Comparison of ENCODE assay signal across 8 cellular contexts in genomic region chr6:157022022-157022740, GRCh38.
A peak's percentile ranks its signal among the peaks of the same experiment; 100 is the strongest.
DNase-seq lines count a peak whose midpoint lies in the region; ATAC-seq, FAIRE-seq and TF ChIP-seq lines count a peak whose summit lies in the region.

No MANE protein-coding gene starts in this region.

- peaks cover 60% of the 10 kb centered on the region for H3K4me1 Mint-ChIP-seq in activated B cell treated with CpG ODN at 0.5 μM for 24 hours
- H3K4me1 Mint-ChIP-seq in immature natural killer cell: peaks cover 38 to 65% of the 10 kb centered on the region in 2 donors

- DNase-seq in A172 (ENCODE audit: low spot score) (peak; percentile 76), NCI-H2227 (lab: John Stamatoyannopoulos, UW; ENCODE audit: unreplicated experiment) (peak; percentile 89), activated B cell treated with CpG ODN at 0.5 μM for 24 hours (peak; percentile 66), bronchial epithelial cell (ENCODE audit: low read depth) (peak; percentile 85), immature natural killer cell (peak in 2 of 3 donors; percentile 83 to 85), smooth muscle cell (lab: John Stamatoyannopoulos, UW; ENCODE audit: unreplicated experiment) (peak; percentile 68)

- WGBS in smooth muscle cell (ENCODE audit: low lambda C conversion rate): 8% methylated on average over 29 of the region's 33 CpGs

- H3K9me3 Mint-ChIP-seq in activated B cell treated with CpG ODN at 0.5 μM for 24 hours (no peaks in the 10 kb centered on the region), immature natural killer cell (no peaks in the 10 kb centered on the region)

- H3K36me3 ChIP-seq in bronchial epithelial cell (ENCODE audit: control insufficient read depth, insufficient read depth, low read length) (no peaks in the 10 kb centered on the region), smooth muscle cell (ENCODE audit: low read depth) (no peaks in the 10 kb centered on the region)

- H3K4me3 ChIP-seq in bronchial epithelial cell (ENCODE audit: low read depth, low read length) (peak overlapping the region; percentile 84), smooth muscle cell (peak overlapping the region; percentile 94)

- peak; percentile 52 for ATAC-seq in GM18867 (IDR thresholded peaks at IDR 0.05; ENCODE audit: unreplicated experiment)
- peak; percentile 39 for ATAC-seq in HG03108 (IDR thresholded peaks at IDR 0.05; ENCODE audit: unreplicated experiment)
- ATAC-seq in activated B cell treated with CpG ODN at 0.5 μM for 24 hours (ENCODE audit: low read depth): peak; percentile 62

- H3K79me2 ChIP-seq in smooth muscle cell (ENCODE audit: low read depth): peaks cover 79% of the 10 kb centered on the region

- peaks cover 4% of the 10 kb centered on the region for H3K36me3 Mint-ChIP-seq in activated B cell treated with CpG ODN at 0.5 μM for 24 hours (ENCODE audit: low read depth)
- H3K36me3 Mint-ChIP-seq in immature natural killer cell: no peaks in the 10 kb centered on the region

- H3K4me3 Mint-ChIP-seq in activated B cell treated with CpG ODN at 0.5 μM for 24 hours (peak overlapping the region; percentile 90), immature natural killer cell (peak overlapping the region; percentile 93 to 98 (median 95))

- peaks cover 18% of the 10 kb centered on the region for H3F3A ChIP-seq in smooth muscle cell (ENCODE audit: low read depth)

- H3K27me3 Mint-ChIP-seq in activated B cell treated with CpG ODN at 0.5 μM for 24 hours (no peaks in the 10 kb centered on the region), immature natural killer cell (ENCODE audit: low read depth in 3 of 3) (peaks cover 11 to 27% (median 13%) of the 10 kb centered on the region in 3 donors)

- FAIRE-seq in bronchial epithelial cell (lab: Jason Lieb, UNC): no peak

- H3K9me3 ChIP-seq in smooth muscle cell (replicated peaks; ENCODE audit: low read depth): no peaks in the 10 kb centered on the region

- no peak for TF ChIP-seq CTCF in activated B cell treated with CpG ODN at 0.5 μM for 24 hours (IDR thresholded peaks at IDR 0.05)
- no peak for TF ChIP-seq CTCF in bronchial epithelial cell (IDR thresholded peaks at IDR 0.05; ENCODE audit: insufficient read depth, low read length, severe bottlenecking)
- no peak for TF ChIP-seq CTCF in smooth muscle cell (IDR thresholded peaks at IDR 0.05; ENCODE audit: borderline replicate concordance, insufficient read depth, poor library complexity, severe bottlenecking)

- H3K9ac ChIP-seq in smooth muscle cell (ENCODE audit: low read depth): peak overlapping the region; percentile 99

- H3K4me2 ChIP-seq in smooth muscle cell: peak overlapping the region; percentile 99

- H3K27ac Mint-ChIP-seq in activated B cell treated with CpG ODN at 0.5 μM for 24 hours: peak overlapping the region; percentile 98
- H3K27ac Mint-ChIP-seq in immature natural killer cell: peak overlapping the region; percentile 87 to 100 (median 99)

- POLR2A ChIA-PET in activated B cell treated with CpG ODN at 0.5 μM for 24 hours (lab: Charles Lee): interaction anchor here (1.0 to 2.9 kb wide), 8 partner anchors 8 to 324 kb away, joined by 3 to 33 read pairs (median 4); partner anchors contain the start of gene ARID1B

- H3K4me1 ChIP-seq in smooth muscle cell (ENCODE audit: low read depth): peaks cover 15% of the 10 kb centered on the region

- peaks cover 45% of the 10 kb centered on the region for H4K20me1 ChIP-seq in smooth muscle cell (ENCODE audit: low read depth)

- peak overlapping the region; percentile 90 for H2AFZ ChIP-seq in smooth muscle cell (ENCODE audit: low read depth)

- CTCF ChIA-PET in activated B cell treated with CpG ODN at 0.5 μM for 24 hours (lab: Charles Lee): interaction anchor here (1.4 to 1.5 kb wide), 2 partner anchors 12 to 162 kb away, joined by 3 to 4 read pairs; no protein-coding TSS in a partner anchor

- peak overlapping the region; percentile 100 for H3K27ac ChIP-seq in smooth muscle cell (ENCODE audit: low read depth)

- intact Hi-C loops in activated B cell treated with CpG ODN at 0.5 μM for 24 hours (cut with micrococcal nuclease): loop anchor here (1.0 to 5.0 kb wide), 4 partner anchors 12 to 1620 kb away; partner anchors contain the start of genes DYNLT1 and ZDHHC14

- no peaks in the 10 kb centered on the region for H3K27me3 ChIP-seq in bronchial epithelial cell (ENCODE audit: control insufficient read depth, insufficient read depth, low read length)
- no peaks in the 10 kb centered on the region for H3K27me3 ChIP-seq in smooth muscle cell (ENCODE audit: low read depth)

Comparison
In these comparisons a context has a peak if more than half of its experiments do, and no peak if none do; other contexts are left out.
1. Peak in every context shown above with its lines: DNase-seq, ATAC-seq, H3K4me3 ChIP-seq and H3K27ac ChIP-seq.